7 cellular contexts compared by ENCODE assay signal in the genomic region with DNA sequence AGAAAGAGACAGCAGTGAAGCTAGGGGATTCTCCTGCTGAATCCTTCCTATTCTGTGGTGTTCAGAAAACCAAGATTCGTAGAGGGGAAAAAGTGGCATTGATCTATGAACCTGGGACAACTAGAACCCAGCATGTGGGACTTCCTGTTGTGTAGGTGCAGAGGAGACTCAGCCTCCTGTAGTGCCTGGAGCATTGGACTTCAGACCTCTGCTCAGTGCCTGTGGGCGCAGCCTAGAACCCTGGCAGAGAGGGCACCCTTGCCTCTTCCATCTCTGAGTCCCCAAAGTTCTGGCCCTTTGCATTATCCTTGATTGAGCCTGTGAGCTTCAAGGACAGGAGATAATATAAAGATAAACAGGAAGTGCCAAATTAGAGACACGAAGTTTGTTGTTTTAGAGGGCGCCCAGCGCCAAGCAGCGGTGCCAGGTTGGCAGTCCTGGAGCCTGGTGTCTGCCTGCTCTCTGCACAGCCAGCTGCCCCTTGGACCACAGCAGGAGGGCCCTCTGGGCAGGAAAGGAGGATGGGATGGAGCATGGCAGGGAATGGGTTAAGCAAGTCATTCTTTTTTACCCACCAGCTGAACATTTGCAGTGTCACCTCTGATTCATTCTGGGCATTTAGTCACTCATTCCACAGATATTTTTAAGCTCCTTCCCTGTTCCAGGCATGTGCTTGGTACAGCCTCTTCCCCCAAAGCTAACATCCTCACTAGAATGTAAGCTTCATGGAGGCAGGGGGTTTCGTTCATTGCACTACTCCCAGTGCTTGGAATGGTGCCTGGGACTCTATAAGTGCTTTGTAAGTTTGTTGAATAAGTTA.
DNase-seq lines count a peak whose midpoint lies in the region; ATAC-seq and FAIRE-seq lines count a peak whose summit lies in the region.
"Had no signal": no experiment of that assay in that cellular context is flagged by ENCODE, and none has a peak within 500 bp of the region (broad histone marks: within the 10 kb centered on the region; RNA-seq: fewer than 3 reads in every experiment).

No MANE protein-coding gene starts in this region.

- FAIRE-seq in RCC 7860 (lab: Jason Lieb, UNC) = peak; percentile 80

- peak; percentile 84 for DNase-seq in GM03348 (ENCODE audit: low spot score)
- DNase-seq in RCC 7860 (ENCODE audit: low spot score) = peak; percentile 89
- peak; percentile 91 for DNase-seq in kidney tubule cell (ENCODE audit: low spot score)
- no peak for DNase-seq in superior temporal gyrus (ENCODE audit: extremely low spot score)
- DNase-seq in SIG-M5 treated with dmso at 0.1 percent for 504 hours (lab: John Stamatoyannopoulos, UW; ENCODE audit: unreplicated experiment) = no peak
- DNase-seq: stimulated activated CD4-positive, alpha-beta T cell treated with anti-CD3 and anti-CD28 coated beads, Interleukin-4, amount 100 ng/mL, for 1 hour had no signal

- no peak for ATAC-seq in HG03520 (IDR thresholded peaks at IDR 0.05; ENCODE audit: unreplicated experiment)

Comparison
In these comparisons a context has a peak if more than half of its experiments do, and no peak if none do; other contexts are left out.
1. DNase-seq: peak in GM03348 (single experiment), RCC 7860 (single experiment) and kidney tubule cell (single experiment); none in superior temporal gyrus (single experiment) and SIG-M5 treated with dmso at 0.1 percent for 504 hours (single experiment).